ENCODE assay signal across 8 cellular contexts in the genomic region with DNA sequence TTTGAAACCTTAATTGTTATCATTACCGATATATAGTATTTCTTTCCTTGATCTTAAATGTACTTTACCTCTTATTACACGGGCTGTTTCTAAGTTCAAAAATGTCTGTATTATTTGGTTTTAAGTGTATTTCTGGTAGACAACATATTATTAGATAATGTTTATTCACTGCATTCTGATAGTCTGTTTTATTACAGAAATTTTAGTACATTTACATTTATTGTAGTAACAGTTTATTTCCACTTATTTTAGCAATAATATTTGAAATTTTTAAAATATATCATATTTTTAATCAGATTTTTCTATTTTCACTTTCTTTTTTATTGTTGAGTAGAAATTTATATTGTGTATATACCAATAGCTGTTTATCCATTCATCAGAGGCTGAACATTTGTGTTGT.
"Had no signal": no experiment of that assay in that cellular context is flagged by ENCODE, and none has a peak within 500 bp of the region (broad histone marks: within the 10 kb centered on the region; RNA-seq: fewer than 3 reads in every experiment).

No MANE protein-coding gene starts in this region.

- H3K4me1 Mint-ChIP-seq: IgD-negative memory B cell had no signal

- H3K36me3 Mint-ChIP-seq: IgD-negative memory B cell had no signal

- DNase-seq: IMR-90, KBM-7, KG1 had no signal

- FAIRE-seq: HepG2, HTR-8/SVneo had no signal

- H3K9ac ChIP-seq: KMS-11 had no signal

- H3K4me2 ChIP-seq: KMS-11 had no signal

- ATAC-seq: HepG2 had no signal

- H3K27ac Mint-ChIP-seq: IgD-negative memory B cell had no signal

- H3K27me3 Mint-ChIP-seq: IgD-negative memory B cell had no signal

- H3K4me3 Mint-ChIP-seq: IgD-negative memory B cell had no signal

- H3K27ac ChIP-seq: HL-60, KMS-11 had no signal
